ENCODE assay signal across 26 cellular contexts in genomic region chr12:28065889-28066630, GRCh38.
A peak's percentile ranks its signal among the peaks of the same experiment; 100 is the strongest.
DNase-seq lines count a peak whose midpoint lies in the region; ATAC-seq and TF ChIP-seq lines count a peak whose summit lies in the region.
"Had no signal": no experiment of that assay in that cellular context is flagged by ENCODE, and none has a peak within 500 bp of the region (broad histone marks: within the 10 kb centered on the region; RNA-seq: fewer than 3 reads in every experiment).

No MANE protein-coding gene starts in this region.

- CTCF ChIA-PET in mammary epithelial cell (lab: Charles Lee; ENCODE audit: low non-redundant PET): no interaction called here
- CTCF ChIA-PET in MCF 10A (lab: Yijun Ruan, JAX): no interaction called here

- BruUV-seq in mammary epithelial cell (replicated peaks; lab: Mats Ljungman, UMichigan): no TSS peak
- BruUV-seq in MCF 10A (replicated peaks; lab: Mats Ljungman, UMichigan): no TSS peak

- H3K9me3 Mint-ChIP-seq in MCF 10A (ENCODE audit: unreplicated experiment): no peaks in the 10 kb centered on the region
- H3K9me3 Mint-ChIP-seq: CD8-positive, alpha-beta T cell; GM23338 had no signal

- no peak overlapping the region for H3K27ac ChIP-seq in mammary epithelial cell (ENCODE audit: insufficient read depth, low read depth, low read length)
- H3K27ac ChIP-seq: brain microvascular endothelial cell, hepatocyte, lower lobe of right lung, psoas muscle had no signal

- no peak overlapping the region for H3K4me2 ChIP-seq in mammary epithelial cell (ENCODE audit: insufficient read depth, low read depth, low read length)
- H3K4me2 ChIP-seq: GM23338, hepatocyte had no signal

- no peak overlapping the region for H3K4me3 Mint-ChIP-seq in MCF 10A (ENCODE audit: unreplicated experiment)
- H3K4me3 Mint-ChIP-seq in T-helper 17 cell: no peak overlapping the region
- H3K4me3 Mint-ChIP-seq: CD8-positive, alpha-beta T cell; GM23338; natural killer cell had no signal

- peaks cover 8% of the 10 kb centered on the region for H3K4me1 Mint-ChIP-seq in MCF 10A (ENCODE audit: insufficient read depth, unreplicated experiment)
- no peaks in the 10 kb centered on the region for H3K4me1 Mint-ChIP-seq in T-helper 17 cell
- H3K4me1 Mint-ChIP-seq: natural killer cell had no signal

- no peaks in the 10 kb centered on the region for H4K20me1 ChIP-seq in mammary epithelial cell (ENCODE audit: insufficient read depth, low read length)

- H3K27ac Mint-ChIP-seq in MCF 10A (ENCODE audit: low read depth, unreplicated experiment): no peak overlapping the region
- no peak overlapping the region for H3K27ac Mint-ChIP-seq in T-helper 17 cell
- H3K27ac Mint-ChIP-seq: CD8-positive, alpha-beta T cell; GM23338; natural killer cell had no signal

- intact Hi-C loops in mammary epithelial cell (cut with micrococcal nuclease) (no loop called here), MCF 10A (cut with micrococcal nuclease) (no loop called here)

- dilution Hi-C loops in mammary epithelial cell (cut with HindIII; ENCODE audit: low sequenced_read_pairs): loop anchor here (10.0 kb wide), 1 partner anchor 59 kb away; no protein-coding TSS in a partner anchor

- H3K27me3 Mint-ChIP-seq in MCF 10A (ENCODE audit: insufficient read depth, unreplicated experiment): no peaks in the 10 kb centered on the region
- H3K27me3 Mint-ChIP-seq in T-helper 17 cell: no peaks in the 10 kb centered on the region

- POLR2A ChIA-PET in MCF 10A (lab: Yijun Ruan, JAX): interaction anchor here (1.2 kb wide), 1 partner anchor 86 kb away, joined by 4 read pairs; no protein-coding TSS in a partner anchor

- H3K9ac ChIP-seq in mammary epithelial cell (ENCODE audit: insufficient read depth, low read length): no peak overlapping the region

- TF ChIP-seq CTCF in mammary epithelial cell (conservative IDR thresholded peaks at IDR 0.05 in 1 of 2, IDR thresholded peaks at IDR 0.05 in 1 of 2; ENCODE audit: extremely low read depth in 1 of 2, insufficient read depth in 1 of 2, low read depth in 1 of 2, low read length in 2 of 2) (no peak), MCF 10A (IDR thresholded peaks at IDR 0.05; ENCODE audit: unreplicated experiment) (no peak), fibroblast of the aortic adventitia (IDR thresholded peaks at IDR 0.05; ENCODE audit: insufficient read depth, low read length) (no peak)

- ATAC-seq in T-helper 17 cell (no peak), GM21528 (IDR thresholded peaks at IDR 0.05; ENCODE audit: low FRiP score, unreplicated experiment) (no peak)
- ATAC-seq: CD8-positive, alpha-beta T cell; GM23338; lower lobe of right lung; natural killer cell; psoas muscle; sciatic nerve had no signal

- DNase-seq in mammary epithelial cell (peak; percentile 14), MCF 10A (ENCODE audit: unreplicated experiment) (no peak), RPMI7951 (ENCODE audit: low read depth) (peak; percentile 7), fibroblast of the aortic adventitia (ENCODE audit: low read depth) (peak; percentile 69), NCI-H2081 treated with DMSO at 0.1 percent for 48 hours (lab: John Stamatoyannopoulos, UW) (no peak), T-helper 17 cell (no peak), DMS114 treated with DMSO at 0.1 percent for 48 hours (lab: John Stamatoyannopoulos, UW; ENCODE audit: unreplicated experiment) (no peak)
- DNase-seq: activated CD4-positive, alpha-beta T cell treated with anti-CD3 and anti-CD28 coated beads for 1 hour; activated gamma-delta T cell treated with Interleukin-2 at 50 U/mL for 16 hours; BE2C; brain microvascular endothelial cell; CD8-positive, alpha-beta T cell; esophagus squamous epithelium; KG1; lower lobe of right lung; natural killer cell; NCI-H1930; NCI-H524 treated with DMSO at 0.1 percent for 48 hours; occipital lobe; psoas muscle; Right ventricle myocardium superior; trophoblast cell had no signal

- in situ Hi-C loops in mammary epithelial cell (cut with MboI; ENCODE audit: low sequenced_read_pairs in 2 of 2): no loop called here

- H3K36me3 ChIP-seq in mammary epithelial cell (ENCODE audit: insufficient read depth, low read length): no peaks in the 10 kb centered on the region
- H3K36me3 ChIP-seq: BE2C, brain microvascular endothelial cell, esophagus squamous epithelium, lower lobe of right lung had no signal

- peak overlapping the region; percentile 10 for H2AFZ ChIP-seq in mammary epithelial cell (ENCODE audit: low read depth, low read length)
- H2AFZ ChIP-seq: GM23338, hepatocyte had no signal

- H3K4me3 ChIP-seq in mammary epithelial cell (replicated peaks in 1 of 3; ENCODE audit: insufficient read depth in 1 of 3, low read depth in 2 of 3, low read length in 3 of 3) (no peak overlapping the region), fibroblast of the aortic adventitia (ENCODE audit: low read depth, low read length) (no peak overlapping the region)
- H3K4me3 ChIP-seq: esophagus squamous epithelium, GM23338, hepatocyte, lower lobe of right lung, psoas muscle had no signal

- H3K9me3 ChIP-seq in mammary epithelial cell (replicated peaks; ENCODE audit: insufficient read depth, low read length) (no peaks in the 10 kb centered on the region), T-helper 17 cell (ENCODE audit: control insufficient read depth, low read length, poor library complexity, severe bottlenecking) (no peaks in the 10 kb centered on the region)
- H3K9me3 ChIP-seq: BE2C, lower lobe of right lung, psoas muscle had no signal

- no peaks in the 10 kb centered on the region for H3K79me2 ChIP-seq in mammary epithelial cell (ENCODE audit: insufficient read depth, low read length)
- H3K79me2 ChIP-seq: hepatocyte had no signal

- H3K27me3 ChIP-seq in mammary epithelial cell (ENCODE audit: insufficient read depth, low read length): no peaks in the 10 kb centered on the region
- H3K27me3 ChIP-seq: BE2C, brain microvascular endothelial cell, esophagus squamous epithelium, hepatocyte had no signal

- H3K36me3 Mint-ChIP-seq in MCF 10A (ENCODE audit: insufficient read depth, unreplicated experiment) (no peaks in the 10 kb centered on the region), T-helper 17 cell (ENCODE audit: low read depth) (peaks cover 4% of the 10 kb centered on the region)
- H3K36me3 Mint-ChIP-seq: CD8-positive, alpha-beta T cell; natural killer cell had no signal

- H3K4me1 ChIP-seq in mammary epithelial cell (ENCODE audit: insufficient read depth, low read length): peaks cover 11% of the 10 kb centered on the region
- H3K4me1 ChIP-seq: BE2C, lower lobe of right lung, psoas muscle had no signal

- 0% methylated on average over 1 of the region's 1 CpG for WGBS in mammary epithelial cell (ENCODE audit: low coverage, missing lambda C conversion rate)

Comparison
In these comparisons a context has a peak if more than half of its experiments do, and no peak if none do; other contexts are left out.
1. DNase-seq: peak in mammary epithelial cell (single experiment), RPMI7951 (single experiment) and fibroblast of the aortic adventitia (single experiment); none in MCF 10A (single experiment), NCI-H2081 treated with DMSO at 0.1 percent for 48 hours (single experiment), T-helper 17 cell (0 of 3) and DMS114 treated with DMSO at 0.1 percent for 48 hours (single experiment).